In genomic region chrX:42684062-42684461, GRCh38 we compare ENCODE assay signal across 22 cellular contexts.
DNase-seq lines count a peak whose midpoint lies in the region; ATAC-seq and TF ChIP-seq lines count a peak whose summit lies in the region.
"Had no signal": no experiment of that assay in that cellular context is flagged by ENCODE, and none has a peak within 500 bp of the region (broad histone marks: within the 10 kb centered on the region; RNA-seq: fewer than 3 reads in every experiment).

No MANE protein-coding gene starts in this region.

- no peak for TF ChIP-seq RAD21 in Ishikawa (IDR thresholded peaks at IDR 0.05; ENCODE audit: low read depth)

- H3K4me2 ChIP-seq in osteoblast (ENCODE audit: insufficient read depth, low read length), result no peak overlapping the region
- H3K4me2 ChIP-seq: BLaER1 had no signal

- H3K9me3 ChIP-seq in osteoblast (ENCODE audit: low read depth, low read length), result no peaks in the 10 kb centered on the region
- H3K9me3 ChIP-seq: BE2C, BLaER1 had no signal

- H3K27me3 ChIP-seq in osteoblast (ENCODE audit: insufficient read depth, low read length), result no peaks in the 10 kb centered on the region
- H3K27me3 ChIP-seq: BE2C had no signal

- ATAC-seq in GM18861 (IDR thresholded peaks at IDR 0.05; ENCODE audit: unreplicated experiment), result no peak
- ATAC-seq in GM21619 (IDR thresholded peaks at IDR 0.05; ENCODE audit: unreplicated experiment), result no peak
- ATAC-seq: GM12878 had no signal

- H3K79me2 ChIP-seq in osteoblast (ENCODE audit: insufficient read depth, low read length), result no peaks in the 10 kb centered on the region

- TF ChIP-seq EP300 in Ishikawa (IDR thresholded peaks at IDR 0.05; ENCODE audit: borderline replicate concordance), result no peak

- TF ChIP-seq CTCF in fibroblast of mammary gland (conservative IDR thresholded peaks at IDR 0.05; ENCODE audit: control insufficient read depth, insufficient read depth, low read depth, low read length) (no peak), osteoblast (IDR thresholded peaks at IDR 0.05; ENCODE audit: extremely low read depth, low read depth, low read length) (no peak)

- H3K4me1 ChIP-seq in osteoblast (ENCODE audit: insufficient read depth, low read length), result no peaks in the 10 kb centered on the region
- H3K4me1 ChIP-seq: BE2C, BLaER1 had no signal

- H3K4me3 ChIP-seq in fibroblast of mammary gland (ENCODE audit: control insufficient read depth, low read depth, low read length) (no peak overlapping the region), osteoblast (ENCODE audit: insufficient read depth, low read length) (no peak overlapping the region)
- H3K4me3 ChIP-seq: BLaER1, GM12878 had no signal

- no peaks in the 10 kb centered on the region for H3K36me3 ChIP-seq in osteoblast (ENCODE audit: insufficient read depth, low read length)
- H3K36me3 ChIP-seq: BE2C, BLaER1 had no signal

- H2AFZ ChIP-seq in osteoblast (ENCODE audit: low read length), result no peak overlapping the region

- no peaks in the 10 kb centered on the region for H4K20me1 ChIP-seq in osteoblast (ENCODE audit: insufficient read depth, low read length)
- H4K20me1 ChIP-seq: BLaER1 had no signal

- no peak overlapping the region for H3K27ac ChIP-seq in osteoblast (ENCODE audit: low read depth, low read length)
- H3K27ac ChIP-seq: BLaER1 had no signal

- peak; percentile 6 for DNase-seq in fibroblast of mammary gland (ENCODE audit: low read depth)
- DNase-seq in osteoblast (ENCODE audit: insufficient read length, low spot score, missing footprints), result no peak
- DNase-seq: 8988T; ACHN; BE2C; C1 segment of cervical spinal cord; CD4-positive, alpha-beta memory T cell; CD4-positive, CD25-positive, alpha-beta regulatory T cell; CD8-positive, alpha-beta memory T cell; COR-L47; DMS 273 treated with DMSO at 0.1 percent for 48 hours; DMS153; DMS53; DMS79; DND-41; EL; GDM1 had no signal

TF ChIP-seq in Ishikawa, 13 proteins besides CTCF, POLR2A, EP300 and RAD21:
- TF ChIP-seq NFIC (IDR thresholded peaks at IDR 0.05) (no peak), CEBPB (IDR thresholded peaks at IDR 0.05) (0 out of 2 replicates have a peak, but pooled peaks have one; percentile 11), TEAD4 (IDR thresholded peaks at IDR 0.05) (peak; percentile 50; the same call in 1 of the 2 replicates)
